In genomic region chr4:39975488-39976089, GRCh38 we compare ENCODE assay signal across 8 cellular contexts. TPM values are rescaled to one million over a fixed set of nuclear protein-coding genes. Genes with fewer than 3 reads are reported as not detected.
DNase-seq lines count a peak whose midpoint lies in the region; FAIRE-seq and TF ChIP-seq lines count a peak whose summit lies in the region.

No MANE protein-coding gene starts in this region.

- H4K20me1 ChIP-seq in OCI-LY7 (ENCODE audit: insufficient read depth, low read length) (peaks cover 10% of the 10 kb centered on the region; the same call in 1 of the 2 replicates), endothelial cell of umbilical vein (replicated peaks; ENCODE audit: control insufficient read depth, extremely low read depth, insufficient read depth, low read length) (peaks cover 2% of the 10 kb centered on the region)

- TF ChIP-seq CTCF in OCI-LY7 (conservative IDR thresholded peaks at IDR 0.05; ENCODE audit: low read length) (no peak), endothelial cell of umbilical vein (IDR thresholded peaks at IDR 0.05; ENCODE audit: extremely low read depth in 1 of 2, insufficient read depth in 1 of 2, low read depth in 1 of 2, low read length in 2 of 2) (no peak), parathyroid adenoma (IDR thresholded peaks at IDR 0.05) (no peak)

- H3K4me1 ChIP-seq in ES-I3 (ENCODE audit: insufficient read depth, low read length), result peaks cover 3% of the 10 kb centered on the region; the same call in 1 of the 2 replicates
- H3K4me1 ChIP-seq in OCI-LY7 (ENCODE audit: insufficient read depth, low read length, poor library complexity, severe bottlenecking), result peaks cover 31% of the 10 kb centered on the region
- H3K4me1 ChIP-seq in endothelial cell of umbilical vein (ENCODE audit: control insufficient read depth, extremely low read depth, insufficient read depth, low read length), result peaks cover 15% of the 10 kb centered on the region
- no peaks in the 10 kb centered on the region for H3K4me1 ChIP-seq in parathyroid adenoma

- DNase-seq in OCI-LY7 (ENCODE audit: low spot score) (no peak), endothelial cell of umbilical vein (ENCODE audit: low read depth, low spot score) (no peak), retina (no peak), NCI-H2196 (lab: John Stamatoyannopoulos, UW; ENCODE audit: unreplicated experiment) (no peak), NCI-H1105 (lab: John Stamatoyannopoulos, UW) (no peak)
- DNase-seq in activated CD4-positive, CD25-positive, alpha-beta regulatory T cell treated with anti-CD3 and anti-CD28 coated beads, Interleukin-2, amount 50 U/mL, for 72 hours, result no peak

- H3K9ac ChIP-seq in ES-I3 (ENCODE audit: low read depth, low read length) (peak overlapping the region; percentile 99; the same call in 1 of the 2 replicates), endothelial cell of umbilical vein (replicated peaks; ENCODE audit: extremely low read depth, insufficient read depth, low read length) (peak overlapping the region; percentile 94), parathyroid adenoma (no peak overlapping the region)

- no peaks in the 10 kb centered on the region for H3K9me1 ChIP-seq in endothelial cell of umbilical vein (replicated peaks; ENCODE audit: control insufficient read depth, extremely low read depth, insufficient read depth, low read length)

- H3K36me3 ChIP-seq in ES-I3 (ENCODE audit: insufficient read depth, low read length), result peaks cover 7% of the 10 kb centered on the region; the same call in 1 of the 2 replicates
- peaks cover 54% of the 10 kb centered on the region for H3K36me3 ChIP-seq in OCI-LY7 (ENCODE audit: insufficient read depth, low read length)
- peaks cover 6 to 11% of the 10 kb centered on the region in 2 experiments for H3K36me3 ChIP-seq in endothelial cell of umbilical vein (ENCODE audit: control insufficient read depth in 2 of 2, extremely low read depth in 1 of 2, insufficient read depth in 2 of 2, low read length in 2 of 2)
- no peaks in the 10 kb centered on the region for H3K36me3 ChIP-seq in parathyroid adenoma (ENCODE audit: control insufficient read depth, insufficient read depth, low read length)

- peaks cover 68% of the 10 kb centered on the region for H3K79me2 ChIP-seq in OCI-LY7 (ENCODE audit: insufficient read depth, low read depth, low read length)
- peaks cover 65% of the 10 kb centered on the region for H3K79me2 ChIP-seq in endothelial cell of umbilical vein (ENCODE audit: control insufficient read depth, insufficient read depth, low read length)
- H3K79me2 ChIP-seq in parathyroid adenoma, result peaks cover 12% of the 10 kb centered on the region

- H3K9me3 ChIP-seq in ES-I3 (ENCODE audit: control insufficient read depth, insufficient read depth, low read length) (no peaks in the 10 kb centered on the region), OCI-LY7 (ENCODE audit: low read length) (no peaks in the 10 kb centered on the region), endothelial cell of umbilical vein (replicated peaks; ENCODE audit: control insufficient read depth, insufficient read depth, low read length) (no peaks in the 10 kb centered on the region), parathyroid adenoma (ENCODE audit: control insufficient read depth, low read length) (no peaks in the 10 kb centered on the region)

- intact Hi-C loops in OCI-LY7 (cut with micrococcal nuclease; ENCODE audit: unreplicated experiment), result loop anchor here (1.0 to 5.0 kb wide), 7 partner anchors 73 to 506 kb away; partner anchors contain the start of genes UBE2K and UGDH
- intact Hi-C loops in endothelial cell of umbilical vein (cut with micrococcal nuclease), result loop anchor here (1.0 to 2.0 kb wide), 4 partner anchors 155 to 506 kb away; no protein-coding TSS in a partner anchor

- POLR2A ChIA-PET in OCI-LY7 (lab: Charles Lee) (interaction anchor here (0.6 to 1.6 kb wide), 4 partner anchors 12 to 179 kb away, joined by 3 to 9 read pairs (median 4); no protein-coding TSS in a partner anchor), endothelial cell of umbilical vein (lab: Charles Lee) (no interaction called here)

- H3K4me2 ChIP-seq in OCI-LY7 (ENCODE audit: low read length), result peak overlapping the region; percentile 79
- peak overlapping the region; percentile 92 for H3K4me2 ChIP-seq in endothelial cell of umbilical vein (ENCODE audit: insufficient read depth, low read length)
- no peak overlapping the region for H3K4me2 ChIP-seq in parathyroid adenoma (ENCODE audit: low read length)

- FAIRE-seq in endothelial cell of umbilical vein (lab: Jason Lieb, UNC), result no peak

- H3K4me3 ChIP-seq in OCI-LY7 (ENCODE audit: low read depth, low read length, poor library complexity, severe bottlenecking) (peak overlapping the region; percentile 86), endothelial cell of umbilical vein (replicated peaks in 1 of 3; ENCODE audit: insufficient read depth in 1 of 3, low read depth in 1 of 3, low read length in 3 of 3) (peak overlapping the region in 1 of 3 experiments; percentile 72), parathyroid adenoma (ENCODE audit: low read depth, low read length) (peak overlapping the region; percentile 79)

- no TSS peak for BruUV-seq in OCI-LY7 (replicated peaks; lab: Mats Ljungman, UMichigan)
- TSS peak; percentile 24 for BruUV-seq in endothelial cell of umbilical vein (replicated peaks; lab: Mats Ljungman, UMichigan)

- H3K27me3 ChIP-seq in endothelial cell of umbilical vein (ENCODE audit: control insufficient read depth in 2 of 2, insufficient read depth in 2 of 2, low read length in 2 of 2) (no peaks in the 10 kb centered on the region), parathyroid adenoma (ENCODE audit: control insufficient read depth, insufficient read depth, low read length) (no peaks in the 10 kb centered on the region)

- H3K27ac ChIP-seq in OCI-LY7 (ENCODE audit: low read depth, low read length, poor library complexity, severe bottlenecking) (peak overlapping the region; percentile 86), endothelial cell of umbilical vein (ENCODE audit: insufficient read depth, low read depth, low read length) (no peak overlapping the region), parathyroid adenoma (no peak overlapping the region)

- CTCF ChIA-PET in OCI-LY7 (lab: Charles Lee; ENCODE audit: unreplicated experiment) (no interaction called here), endothelial cell of umbilical vein (lab: Charles Lee) (interaction anchor here (0.6 to 1.1 kb wide), 2 partner anchors 23 to 506 kb away, joined by 3 to 5 read pairs; no protein-coding TSS in a partner anchor)

- dilution Hi-C loops in endothelial cell of umbilical vein (cut with MboI; ENCODE audit: extremely low pct_ligation_motif_present, low sequenced_read_pairs), result no loop called here

- no peak for TF ChIP-seq POLR2A in endothelial cell of umbilical vein (IDR thresholded peaks at IDR 0.05; ENCODE audit: low read depth, low read length)

- H3K9me2 ChIP-seq in OCI-LY7 (ENCODE audit: insufficient read depth, low read length), result no peaks in the 10 kb centered on the region

- H2AFZ ChIP-seq in OCI-LY7 (ENCODE audit: low read length) (no peak overlapping the region), endothelial cell of umbilical vein (ENCODE audit: low read depth, low read length) (no peak overlapping the region), parathyroid adenoma (no peak overlapping the region)

TF ChIP-seq in endothelial cell of umbilical vein, 7 proteins besides CTCF, POLR2A, EP300 and RAD21:
- no peak for TF ChIP-seq POLR2AphosphoS5 (IDR thresholded peaks at IDR 0.05; ENCODE audit: insufficient read depth, low read depth, low read length)
- TF ChIP-seq JUN (IDR thresholded peaks at IDR 0.05; ENCODE audit: borderline replicate concordance, insufficient read depth, insufficient read length, low read depth), result no peak
- TF ChIP-seq, protein P1, sequence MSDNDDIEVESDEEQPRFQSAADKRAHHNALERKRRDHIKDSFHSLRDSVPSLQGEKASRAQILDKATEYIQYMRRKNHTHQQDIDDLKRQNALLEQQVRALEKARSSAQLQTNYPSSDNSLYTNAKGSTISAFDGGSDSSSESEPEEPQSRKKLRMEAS (IDR thresholded peaks at IDR 0.05; ENCODE audit: insufficient read depth, insufficient read length), result no peak
- no peak for TF ChIP-seq GATA2 (IDR thresholded peaks at IDR 0.05; ENCODE audit: insufficient read depth, insufficient read length, low read depth, low read length)

RNA-seq across cellular contexts. Expression of gene PDS5A, which starts 2.1 kb away (rescaled TPM):
- total RNA-seq in OCI-LY7 (2014; rRNA removed; shearing (Covaris generic)), result 65.3 and 69.5 TPM in 2 replicates
- 113 and 114 TPM in 2 replicates for total RNA-seq in OCI-LY7 (2022)
- total RNA-seq in endothelial cell of umbilical vein, result 77.8 and 80.8 TPM in 2 replicates
- 13.0 and 17.5 TPM in 2 replicates for polyA plus RNA-seq in endothelial cell of umbilical vein
- 24.9 and 25.0 TPM in 2 replicates for polyA plus RNA-seq in endothelial cell of umbilical vein (2011; cell fraction: cytosol; rRNA removed)
- 39.7 and 52.9 TPM in 2 replicates for polyA plus RNA-seq in endothelial cell of umbilical vein (2011; cell fraction: nucleus; rRNA removed)
- polyA plus RNA-seq in endothelial cell of umbilical vein (2012), result 50.9 and 53.0 TPM in 2 replicates
- 87.6 and 111 TPM in 2 replicates for polyA minus RNA-seq in endothelial cell of umbilical vein
- polyA minus RNA-seq in endothelial cell of umbilical vein (2011; cell fraction: cytosol; rRNA and poly(A)+ RNA removed), result 113 TPM
- polyA minus RNA-seq in endothelial cell of umbilical vein (2011; cell fraction: nucleus; rRNA and poly(A)+ RNA removed), result 131 and 189 TPM in 2 replicates
